ENCODE assay signal across 14 cellular contexts in genomic region chr9:130539473-130540223, GRCh38. TPM values are rescaled to one million over a fixed set of nuclear protein-coding genes. Genes with fewer than 3 reads are reported as not detected.
DNase-seq lines count a peak whose midpoint lies in the region; ATAC-seq, FAIRE-seq and TF ChIP-seq lines count a peak whose summit lies in the region.
"Had no signal": no experiment of that assay in that cellular context is flagged by ENCODE, and none has a peak within 500 bp of the region (broad histone marks: within the 10 kb centered on the region; RNA-seq: fewer than 3 reads in every experiment).

No MANE protein-coding gene starts in this region.

- H3K27me3 ChIP-seq in H9 (ENCODE audit: insufficient read depth, low read length) (no peaks in the 10 kb centered on the region; the same call in 1 of the 2 replicates), endothelial cell of umbilical vein (ENCODE audit: control insufficient read depth in 2 of 2, insufficient read depth in 2 of 2, low read length in 2 of 2) (peaks cover 31 to 38% of the 10 kb centered on the region in 2 experiments)

- H3K4me2 ChIP-seq in H9 (ENCODE audit: insufficient read depth, insufficient read length, low read length) (no peak overlapping the region), endothelial cell of umbilical vein (ENCODE audit: insufficient read depth, low read length) (no peak overlapping the region)

- peak overlapping the region; percentile 40 for H3K18ac ChIP-seq in H9 (ENCODE audit: insufficient read length, low read depth, low read length)

- no peak overlapping the region for H4K91ac ChIP-seq in H9 (ENCODE audit: insufficient read length, low read depth, low read length)

- ATAC-seq in GM19397 (IDR thresholded peaks at IDR 0.05; ENCODE audit: unreplicated experiment) = no peak
- ATAC-seq: activated CD8-positive, alpha-beta memory T cell treated with anti-CD3 and anti-CD28 coated beads, Interleukin-2, amount 10 ng/mL, durations not matched to agents 7 days and 5 days; naive thymus-derived CD4-positive, alpha-beta T cell had no signal

- no peaks in the 10 kb centered on the region for H3K23me2 ChIP-seq in H9 (ENCODE audit: insufficient read length, low read depth, low read length, poor library complexity, severe bottlenecking)

- POLR2A ChIA-PET in endothelial cell of umbilical vein (lab: Charles Lee) = no interaction called here

- no peak overlapping the region for H4K8ac ChIP-seq in H9 (replicated peaks; ENCODE audit: insufficient read length, low read depth, low read length)

- no peak overlapping the region for H3K4ac ChIP-seq in H9 (ENCODE audit: low read depth, low read length)

- H3K9ac ChIP-seq in H9 (ENCODE audit: extremely low read depth, insufficient read length, low read length) (no peak overlapping the region), endothelial cell of umbilical vein (replicated peaks; ENCODE audit: extremely low read depth, insufficient read depth, low read length) (no peak overlapping the region)

- no peaks in the 10 kb centered on the region for H4K20me1 ChIP-seq in H9 (ENCODE audit: control insufficient read depth, insufficient read depth, insufficient read length)
- H4K20me1 ChIP-seq in endothelial cell of umbilical vein (replicated peaks; ENCODE audit: control insufficient read depth, extremely low read depth, insufficient read depth, low read length) = no peaks in the 10 kb centered on the region

- H3K9me3 ChIP-seq in H9 (ENCODE audit: control insufficient read depth, low read depth, low read length) (no peaks in the 10 kb centered on the region), endothelial cell of umbilical vein (replicated peaks; ENCODE audit: control insufficient read depth, insufficient read depth, low read length) (no peaks in the 10 kb centered on the region)
- H3K9me3 ChIP-seq: stomach had no signal

- H3K14ac ChIP-seq in H9 (ENCODE audit: insufficient read depth, low read length) = no peak overlapping the region

- BruUV-seq in endothelial cell of umbilical vein (replicated peaks; lab: Mats Ljungman, UMichigan) = no TSS peak

- no peak overlapping the region for H3K27ac Mint-ChIP-seq in H9
- H3K27ac Mint-ChIP-seq in mesothelial cell of epicardium = no peak overlapping the region
- H3K27ac Mint-ChIP-seq: activated CD8-positive, alpha-beta memory T cell treated with anti-CD3 and anti-CD28 coated beads, Interleukin-2, amount 10 ng/mL, durations not matched to agents 7 days and 5 days; naive thymus-derived CD4-positive, alpha-beta T cell had no signal

- H3K36me3 Mint-ChIP-seq in H9 (ENCODE audit: insufficient read depth in 1 of 3, low read depth in 3 of 3) (no peaks in the 10 kb centered on the region), mesothelial cell of epicardium (no peaks in the 10 kb centered on the region)
- H3K36me3 Mint-ChIP-seq: activated CD8-positive, alpha-beta memory T cell treated with anti-CD3 and anti-CD28 coated beads, Interleukin-2, amount 10 ng/mL, durations not matched to agents 7 days and 5 days had no signal

- peak; percentile 47 for FAIRE-seq in endothelial cell of umbilical vein (lab: Jason Lieb, UNC)

- H4K5ac ChIP-seq in H9 (ENCODE audit: insufficient read length, low read depth, low read length) = no peak overlapping the region

- no peak overlapping the region for H2AFZ ChIP-seq in H9 (ENCODE audit: low read length)
- no peak overlapping the region for H2AFZ ChIP-seq in endothelial cell of umbilical vein (ENCODE audit: low read depth, low read length)

- H3K36me3 ChIP-seq in endothelial cell of umbilical vein (ENCODE audit: control insufficient read depth in 2 of 2, extremely low read depth in 1 of 2, insufficient read depth in 2 of 2, low read length in 2 of 2) = no peaks in the 10 kb centered on the region
- H3K36me3 ChIP-seq: stomach had no signal

- no peak overlapping the region for H2BK20ac ChIP-seq in H9 (ENCODE audit: low read depth, low read length, poor library complexity, severe bottlenecking)

- no peak overlapping the region for H2BK120ac ChIP-seq in H9 (ENCODE audit: low read depth, low read length, poor library complexity, severe bottlenecking)

- CTCF ChIA-PET in endothelial cell of umbilical vein (lab: Charles Lee) = interaction anchor here (0.5 to 1.5 kb wide), 3 partner anchors 10 to 145 kb away, joined by 3 to 4 read pairs (median 3); no protein-coding TSS in a partner anchor

- no peak for TF ChIP-seq CTCF in H9 (conservative IDR thresholded peaks at IDR 0.05)
- TF ChIP-seq CTCF in endothelial cell of umbilical vein (IDR thresholded peaks at IDR 0.05; ENCODE audit: extremely low read depth in 1 of 2, insufficient read depth in 1 of 2, low read depth in 1 of 2, low read length in 2 of 2) = no peak
- TF ChIP-seq CTCF in mesothelial cell of epicardium (IDR thresholded peaks at IDR 0.05; ENCODE audit: unreplicated experiment) = no peak

- no peaks in the 10 kb centered on the region for H3K79me1 ChIP-seq in H9 (ENCODE audit: insufficient read depth, low read depth, low read length, poor library complexity, severe bottlenecking)

- H3K4me3 ChIP-seq in endothelial cell of umbilical vein (replicated peaks in 1 of 3; ENCODE audit: insufficient read depth in 1 of 3, low read depth in 1 of 3, low read length in 3 of 3) = no peak overlapping the region
- H3K4me3 ChIP-seq: stomach had no signal

- H3T11ph ChIP-seq in H9 (ENCODE audit: low read length) = no peak overlapping the region

- H3K4me1 ChIP-seq in H9 (ENCODE audit: insufficient read depth, low read length) = no peaks in the 10 kb centered on the region; the same call in 1 of the 2 replicates
- peaks cover 7% of the 10 kb centered on the region for H3K4me1 ChIP-seq in endothelial cell of umbilical vein (ENCODE audit: control insufficient read depth, extremely low read depth, insufficient read depth, low read length)

- WGBS in H9 (ENCODE audit: extremely low coverage, insufficient read length, low lambda C conversion rate) = no CpG with 5 or more reads among the region's 9 CpGs

- H2BK12ac ChIP-seq in H9 (ENCODE audit: insufficient read length, low read depth, low read length) = no peak overlapping the region

- TF ChIP-seq POLR2A in endothelial cell of umbilical vein (IDR thresholded peaks at IDR 0.05; ENCODE audit: low read depth, low read length) = no peak

- DNase-seq in H9 (no peak), NCI-H460 (ENCODE audit: extremely low read depth, low read depth) (peak; percentile 29), endothelial cell of umbilical vein (ENCODE audit: low read depth, low spot score) (peak; percentile 39), renal cortical epithelial cell (ENCODE audit: low read depth) (peak; percentile 54), KBM-7 (no peak), mesothelial cell of epicardium (ENCODE audit: low spot score in 2 of 2, unreplicated experiment in 2 of 2) (no peak)
- DNase-seq in stimulated activated CD4-positive, alpha-beta T cell treated with anti-CD3 and anti-CD28 coated beads, Interleukin-15, amount 100 ng/mL, for 24 hours = no peak
- DNase-seq: activated CD8-positive, alpha-beta memory T cell treated with anti-CD3 and anti-CD28 coated beads, Interleukin-2, amount 10 ng/mL, durations not matched to agents 7 days and 5 days; naive thymus-derived CD4-positive, alpha-beta T cell; NCI-H524; stomach; T-helper 1 cell had no signal

- H3K9me3 Mint-ChIP-seq in H9 (peaks cover 0 to under 1% of the 10 kb centered on the region in 2 experiments; a peak in 1 of 5 replicates), mesothelial cell of epicardium (no peaks in the 10 kb centered on the region)

- no peak overlapping the region for H3K56ac ChIP-seq in H9 (ENCODE audit: insufficient read length, low read depth, low read length)

- no peak overlapping the region for H2AK5ac ChIP-seq in H9 (ENCODE audit: insufficient read length, low read length)

- H3K4me1 Mint-ChIP-seq in H9 = peaks cover 36 to 64% of the 10 kb centered on the region in 2 experiments
- H3K4me1 Mint-ChIP-seq in mesothelial cell of epicardium = peaks cover 48% of the 10 kb centered on the region

- no peaks in the 10 kb centered on the region for H3K79me2 ChIP-seq in H9 (ENCODE audit: insufficient read depth, low read length)
- no peaks in the 10 kb centered on the region for H3K79me2 ChIP-seq in endothelial cell of umbilical vein (ENCODE audit: control insufficient read depth, insufficient read depth, low read length)

- H3K27ac ChIP-seq in H9 (ENCODE audit: insufficient read length, low read depth, low read length) (no peak overlapping the region), endothelial cell of umbilical vein (ENCODE audit: insufficient read depth, low read depth, low read length) (no peak overlapping the region)
- H3K27ac ChIP-seq: HL-60, stomach had no signal

- no peaks in the 10 kb centered on the region for H3K9me1 ChIP-seq in endothelial cell of umbilical vein (replicated peaks; ENCODE audit: control insufficient read depth, extremely low read depth, insufficient read depth, low read length)

- H3K4me3 Mint-ChIP-seq in H9 (no peak overlapping the region), mesothelial cell of epicardium (no peak overlapping the region)
- H3K4me3 Mint-ChIP-seq: activated CD8-positive, alpha-beta memory T cell treated with anti-CD3 and anti-CD28 coated beads, Interleukin-2, amount 10 ng/mL, durations not matched to agents 7 days and 5 days; naive thymus-derived CD4-positive, alpha-beta T cell had no signal

- intact Hi-C loops in endothelial cell of umbilical vein (cut with micrococcal nuclease) = no loop called here

- no peak overlapping the region for H3K23ac ChIP-seq in H9 (ENCODE audit: insufficient read length, low read depth, low read length)

- H2BK5ac ChIP-seq in H9 (ENCODE audit: insufficient read length, low read length) = no peak overlapping the region

- H3K27me3 Mint-ChIP-seq in H9 (ENCODE audit: low read depth) (peaks cover 36% of the 10 kb centered on the region), mesothelial cell of epicardium (ENCODE audit: low read depth) (peaks cover 33% of the 10 kb centered on the region)

- H2BK15ac ChIP-seq in H9 (ENCODE audit: low read depth, low read length) = no peak overlapping the region

- dilution Hi-C loops in endothelial cell of umbilical vein (cut with MboI; ENCODE audit: extremely low pct_ligation_motif_present, low sequenced_read_pairs) = no loop called here

- in situ Hi-C loops in KBM-7 (cut with MboI; ENCODE audit: low pct_unique_long_range_greater_than_20kb, low sequenced_read_pairs) = no loop called here

RNA-seq across cellular contexts. Expression of gene FUBP3, which starts 39.7 kb away (rescaled TPM):
- total RNA-seq in H9 (2021) (78.6 and 83.5 TPM in 2 replicates), endothelial cell of umbilical vein (50.9 and 60.6 TPM in 2 replicates), renal cortical epithelial cell (37.2 and 49.9 TPM in 2 replicates), mesothelial cell of epicardium (70.8 to 77.0 TPM (median 73.1 TPM) in 3 replicates)
- total RNA-seq in NCI-H460 (2014; rRNA removed; shearing (Covaris generic)) = 54.7 and 57.3 TPM in 2 replicates
- 46.2 and 72.1 TPM in 2 replicates for polyA plus RNA-seq in NCI-H460 (2014; cell fraction: nucleus; rRNA removed)
- polyA plus RNA-seq in endothelial cell of umbilical vein = 16.9 and 19.4 TPM in 2 replicates
- 21.4 and 23.0 TPM in 2 replicates for polyA plus RNA-seq in endothelial cell of umbilical vein (2011; cell fraction: cytosol; rRNA removed)
- polyA plus RNA-seq in endothelial cell of umbilical vein (2011; cell fraction: nucleus; rRNA removed) = 53.9 and 54.2 TPM in 2 replicates
- 38.5 and 40.7 TPM in 2 replicates for polyA plus RNA-seq in endothelial cell of umbilical vein (2012)
- polyA minus RNA-seq in endothelial cell of umbilical vein = 36.0 and 48.6 TPM in 2 replicates
- 63.5 TPM for polyA minus RNA-seq in endothelial cell of umbilical vein (2011; cell fraction: cytosol; rRNA and poly(A)+ RNA removed)
- polyA minus RNA-seq in endothelial cell of umbilical vein (2011; cell fraction: nucleus; rRNA and poly(A)+ RNA removed) = 35.2 and 38.4 TPM in 2 replicates

Comparison
In these comparisons a context has a peak if more than half of its experiments do, and no peak if none do; other contexts are left out.
1. DNase-seq: peak in NCI-H460 (single experiment), endothelial cell of umbilical vein (single experiment) and renal cortical epithelial cell (single experiment); none in H9 (single experiment), KBM-7 (single experiment), mesothelial cell of epicardium (0 of 2) and stimulated activated CD4-positive, alpha-beta T cell treated with anti-CD3 and anti-CD28 coated beads, Interleukin-15, amount 100 ng/mL, for 24 hours (single experiment).